8 cellular contexts compared by ENCODE assay signal in the genomic region with DNA sequence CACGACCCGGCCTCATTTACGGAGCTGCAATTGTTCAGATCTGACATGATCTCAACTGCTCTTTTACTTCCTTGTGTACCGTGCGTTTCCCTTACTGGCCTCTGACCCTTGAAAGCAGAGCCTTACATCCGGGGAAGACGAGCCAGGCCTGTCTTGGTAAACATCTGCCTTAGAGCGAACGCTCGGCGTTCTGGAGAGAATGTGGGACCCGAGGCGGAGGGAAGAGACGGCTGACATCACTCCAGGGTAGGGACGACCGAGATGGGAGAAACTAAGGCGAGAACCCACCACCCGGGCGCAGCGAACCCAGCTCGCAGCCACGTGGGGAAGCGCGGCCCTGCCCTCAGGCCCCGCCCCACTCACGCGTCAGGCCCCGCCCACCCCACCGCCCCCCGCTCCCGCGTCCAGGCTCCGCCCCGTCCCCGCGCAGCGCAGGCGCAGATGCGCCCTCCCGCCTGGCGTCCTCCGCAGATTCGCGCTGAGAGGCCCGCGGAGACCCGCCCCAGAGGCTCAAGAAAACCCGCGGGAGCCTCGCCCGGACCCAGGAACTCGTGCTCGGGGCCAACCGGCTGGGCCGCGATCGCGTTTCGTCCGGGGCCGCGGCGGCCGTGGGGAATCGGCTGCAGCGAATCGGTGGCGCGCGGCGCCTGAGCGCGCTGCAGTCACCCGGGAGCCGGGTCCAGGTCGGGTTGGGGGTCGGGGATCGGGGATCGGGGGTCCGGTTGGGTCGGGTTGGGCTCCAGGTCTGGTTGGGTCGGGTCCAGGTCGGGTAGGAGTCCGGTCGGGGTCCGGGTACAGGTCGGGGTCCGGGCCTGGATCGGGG. TPM values are rescaled to one million over a fixed set of nuclear protein-coding genes. Genes with fewer than 3 reads are reported as not detected.
A peak's percentile ranks its signal among the peaks of the same experiment; 100 is the strongest.
DNase-seq lines count a peak whose midpoint lies in the region; ATAC-seq, FAIRE-seq and TF ChIP-seq lines count a peak whose summit lies in the region.

TELO2 (plus strand) TSS at position 438 of the 823 bp plus-strand sequence. CDS start 922 bp downstream, outside the sequence.

- peaks cover 7% of the 10 kb centered on the region for H3K36me3 Mint-ChIP-seq in effector memory CD8-positive, alpha-beta T cell (ENCODE audit: insufficient read depth)
- H3K36me3 Mint-ChIP-seq in memory B cell: peaks cover 6% of the 10 kb centered on the region

- H3K9me3 Mint-ChIP-seq in effector memory CD8-positive, alpha-beta T cell: no peaks in the 10 kb centered on the region
- H3K9me3 Mint-ChIP-seq in memory B cell: no peaks in the 10 kb centered on the region

- H3K9me3 ChIP-seq in A549: no peaks in the 10 kb centered on the region

- peaks cover 15% of the 10 kb centered on the region for H3K4me1 ChIP-seq in A549

- H3K27ac Mint-ChIP-seq in effector memory CD8-positive, alpha-beta T cell: peak within 1 kb of the TSS; percentile 94 to 96
- H3K27ac Mint-ChIP-seq in memory B cell: peak within 1 kb of the TSS; percentile 99

- ATAC-seq in A549: peak; percentile 77 to 78
- peak; percentile 76 for ATAC-seq in HG03354 (IDR thresholded peaks at IDR 0.05; ENCODE audit: poor library complexity, severe bottlenecking, unreplicated experiment)
- ATAC-seq in effector memory CD8-positive, alpha-beta T cell (replicated peaks): peak; percentile 85
- peak; percentile 87 for ATAC-seq in memory B cell (ENCODE audit: low read depth)

- TF ChIP-seq RAD21 in A549 (conservative IDR thresholded peaks at IDR 0.05 in 1 of 2, IDR thresholded peaks at IDR 0.05 in 1 of 2): no peak

- H3K27ac ChIP-seq in A549: peak within 1 kb of the TSS; percentile 92 to 99

- H3K27me3 Mint-ChIP-seq in effector memory CD8-positive, alpha-beta T cell: no peaks in the 10 kb centered on the region
- no peaks in the 10 kb centered on the region for H3K27me3 Mint-ChIP-seq in memory B cell

- CTCF ChIA-PET in A549 (lab: Yijun Ruan, JAX): interaction anchor here (0.6 to 1.4 kb wide), 3 partner anchors 17 to 101 kb away, joined by 3 read pairs; no protein-coding TSS in a partner anchor

- FAIRE-seq in A549 (lab: Jason Lieb, UNC): no peak
- peak; percentile 80 for FAIRE-seq in GM18507 (lab: Jason Lieb, UNC)

- TF ChIP-seq CTCF in A549 (IDR thresholded peaks at IDR 0.05): no peak

- WGBS in A549 (ENCODE audit: missing lambda C conversion rate): 8% methylated on average over 24 of the region's 89 CpGs

- H3K4me3 Mint-ChIP-seq in effector memory CD8-positive, alpha-beta T cell: peak within 1 kb of the TSS; percentile 90 to 91
- peak within 1 kb of the TSS; percentile 96 for H3K4me3 Mint-ChIP-seq in memory B cell

- no peak for TF ChIP-seq EP300 in A549 (IDR thresholded peaks at IDR 0.05)

- POLR2A ChIA-PET in A549 (lab: Yijun Ruan, JAX): interaction anchor here (0.6 to 1.5 kb wide), 5 partner anchors 16 to 213 kb away, joined by 3 to 5 read pairs (median 3); partner anchors contain the start of genes MAPK8IP3 and UQCC4

- H3K4me2 ChIP-seq in A549: peak within 1 kb of the TSS; percentile 91

- DNase-seq in A549 (ENCODE audit: low read depth in 1 of 2, low spot score in 1 of 2): peak; percentile 76 to 87
- peak; percentile 95 for DNase-seq in GM18507 (ENCODE audit: extremely low spot score, insufficient read length, low read depth)
- peak; percentile 71 for DNase-seq in NOMO-1 treated with DMSO at 0.1 percent for 48 hours (lab: John Stamatoyannopoulos, UW; ENCODE audit: unreplicated experiment)
- DNase-seq in activated CD8-positive, alpha-beta memory T cell treated with anti-CD3 and anti-CD28 coated beads for 48 hours (ENCODE audit: low read depth in 2 of 3, low spot score in 2 of 3): peak; percentile 76 to 84 (median 77)
- peak; percentile 83 to 84 (median 84) for DNase-seq in effector memory CD8-positive, alpha-beta T cell
- peak; percentile 87 to 91 for DNase-seq in memory B cell (ENCODE audit: low spot score in 2 of 2)
- DNase-seq in stimulated activated CD4-positive, alpha-beta T cell treated with anti-CD3 and anti-CD28 coated beads, TNF-alpha, amount 100 ng/mL, for 48 hours (ENCODE audit: low read depth in 3 of 3): peak; percentile 73 to 88 (median 76)

- peaks cover 9 to 10% of the 10 kb centered on the region in 2 donors for H3K4me1 Mint-ChIP-seq in effector memory CD8-positive, alpha-beta T cell (ENCODE audit: low read depth in 2 of 2)
- H3K4me1 Mint-ChIP-seq in memory B cell: peaks cover 16% of the 10 kb centered on the region

- peak within 1 kb of the TSS; percentile 84 for H3K4me3 ChIP-seq in A549

- peak; percentile 38 for TF ChIP-seq POLR2A in A549 (IDR thresholded peaks at IDR 0.05; ENCODE audit: low read length)

TF ChIP-seq in A549, 52 proteins besides CTCF, POLR2A, EP300 and RAD21:
- TF ChIP-seq ESRRA (IDR thresholded peaks at IDR 0.05; ENCODE audit: borderline replicate concordance, low read length) (no peak), TP53 (CRISPR knock-in tag; IDR thresholded peaks at IDR 0.05) (peak; percentile 94), MYC (IDR thresholded peaks at IDR 0.05; ENCODE audit: borderline replicate concordance, low read length) (peak; percentile 95), USF2 (IDR thresholded peaks at IDR 0.05) (peak; percentile 49), HOXA7 (CRISPR knock-in tag; IDR thresholded peaks at IDR 0.05) (peak; percentile 61; the same call in 1 of the 2 replicates), MAFK (IDR thresholded peaks at IDR 0.05; ENCODE audit: partially characterized antibody) (no peak), PHF8 (IDR thresholded peaks at IDR 0.05; ENCODE audit: borderline replicate concordance, low read depth) (peak; percentile 50), HOXB13 (CRISPR knock-in tag; IDR thresholded peaks at IDR 0.05; ENCODE audit: low read depth) (peak; percentile 75; the same call in 1 of the 2 replicates), MAX (IDR thresholded peaks at IDR 0.05) (peak; percentile 99), BCL3 (IDR thresholded peaks at IDR 0.05) (peak; percentile 58; the same call in 2 of the 3 replicates), ZFP36 (IDR thresholded peaks at IDR 0.05; ENCODE audit: borderline replicate concordance, partially characterized antibody) (no peak), JUN (IDR thresholded peaks at IDR 0.05) (peak; percentile 16 to 74; a peak in 2 of 5 replicates)
- TF ChIP-seq, protein P1, sequence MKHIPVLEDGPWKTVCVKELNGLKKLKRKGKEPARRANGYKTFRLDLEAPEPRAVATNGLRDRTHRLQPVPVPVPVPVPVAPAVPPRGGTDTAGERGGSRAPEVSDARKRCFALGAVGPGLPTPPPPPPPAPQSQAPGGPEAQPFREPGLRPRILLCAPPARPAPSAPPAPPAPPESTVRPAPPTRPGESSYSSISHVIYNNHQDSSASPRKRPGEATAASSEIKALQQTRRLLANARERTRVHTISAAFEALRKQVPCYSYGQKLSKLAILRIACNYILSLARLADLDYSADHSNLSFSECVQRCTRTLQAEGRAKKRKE (CRISPR knock-in tag; IDR thresholded peaks at IDR 0.05; ENCODE audit: low read depth): peak; percentile 55; the same call in 1 of the 2 replicates
- TF ChIP-seq, protein P2, sequence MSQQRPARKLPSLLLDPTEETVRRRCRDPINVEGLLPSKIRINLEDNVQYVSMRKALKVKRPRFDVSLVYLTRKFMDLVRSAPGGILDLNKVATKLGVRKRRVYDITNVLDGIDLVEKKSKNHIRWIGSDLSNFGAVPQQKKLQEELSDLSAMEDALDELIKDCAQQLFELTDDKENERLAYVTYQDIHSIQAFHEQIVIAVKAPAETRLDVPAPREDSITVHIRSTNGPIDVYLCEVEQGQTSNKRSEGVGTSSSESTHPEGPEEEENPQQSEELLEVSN (IDR thresholded peaks at IDR 0.05; ENCODE audit: borderline replicate concordance, low read depth): peak; percentile 89

RNA-seq across cellular contexts. Expression of gene TELO2, which starts in this region (rescaled TPM):
- polyA plus RNA-seq in A549 (2011; rRNA removed): 9.2 and 10.6 TPM in 2 replicates
- 37.8 and 42.8 TPM in 2 replicates for polyA plus RNA-seq in A549 (2012; cell fraction: cytosol; rRNA removed)
- 337 and 377 TPM in 2 replicates for polyA plus RNA-seq in A549 (2012; cell fraction: nucleus; rRNA removed)
- 30.4 to 35.0 TPM (median 34.8 TPM) in 3 replicates for polyA plus RNA-seq in A549 (2017; fragmentation: RNase III; extraction: RNeasy Plus Mini Kit Qiagen cat#74134 plus additional on column Dnase treatment)
- polyA minus RNA-seq in A549 (2011; rRNA and poly(A)+ RNA removed): 4.6 and 6.8 TPM in 2 replicates

Comparison
In these comparisons a context has a peak if more than half of its experiments do, and no peak if none do; other contexts are left out.
1. Peak in every context shown above with its lines: DNase-seq, ATAC-seq, H3K4me3 ChIP-seq and H3K27ac ChIP-seq.